8 cellular contexts compared by ENCODE assay signal in genomic region chr19:12733369-12733896, GRCh38. TPM values are rescaled to one million over a fixed set of nuclear protein-coding genes. Genes with fewer than 3 reads are reported as not detected.
A peak's percentile ranks its signal among the peaks of the same experiment; 100 is the strongest.
DNase-seq lines count a peak whose midpoint lies in the region; ATAC-seq, FAIRE-seq and TF ChIP-seq lines count a peak whose summit lies in the region.

No MANE protein-coding gene starts in this region.

- H3K27me3 ChIP-seq in adrenal gland, result no peaks in the 10 kb centered on the region

- no peak for TF ChIP-seq EP300 in A549 (IDR thresholded peaks at IDR 0.05)

- no peak for FAIRE-seq in A549 (lab: Jason Lieb, UNC)

- TF ChIP-seq CTCF in A549 (IDR thresholded peaks at IDR 0.05) (peak; percentile 34), GM12873 (IDR thresholded peaks at IDR 0.05; ENCODE audit: insufficient read depth, low read depth, low read length, missing control alignments) (peak; percentile 77), adrenal gland (IDR thresholded peaks at IDR 0.05) (no peak)

- H3K9me3 ChIP-seq in A549 (no peaks in the 10 kb centered on the region), adrenal gland (replicated peaks in 1 of 3) (no peaks in the 10 kb centered on the region)

- peaks cover 24% of the 10 kb centered on the region for H3K4me1 ChIP-seq in A549
- peaks cover 20 to 36% of the 10 kb centered on the region in 2 donors for H3K4me1 ChIP-seq in adrenal gland (replicated peaks in 1 of 2)

- POLR2A ChIA-PET in A549 (lab: Yijun Ruan, JAX), result interaction anchor here (1.1 to 2.2 kb wide), 3 partner anchors 10 to 52 kb away, joined by 3 to 16 read pairs (median 6); partner anchors contain the start of genes DHPS and TNPO2

- 5% methylated on average over 6 of the region's 6 CpGs for WGBS in A549 (ENCODE audit: missing lambda C conversion rate)
- WGBS in adrenal gland, 4 donors, result 1 to 5% (median 3%) methylated on average over 6 of the region's 6 CpGs

- CTCF ChIA-PET in A549 (lab: Yijun Ruan, JAX), result interaction anchor here (1.4 to 38.2 kb wide), 4 partner anchors 9 to 114 kb away, joined by 4 to 725 read pairs (median 8); partner anchors contain the start of genes HOOK2 and TNPO2

- H3K36me3 ChIP-seq in adrenal gland (replicated peaks in 1 of 2), result peaks cover 0 to 33% of the 10 kb centered on the region in 2 donors

- H3K27ac ChIP-seq in A549 (peak overlapping the region; percentile 88 to 99), adrenal gland (peak overlapping the region in 4 of 5 donors; percentile 74 to 94 (median 86))

- H3K4me3 ChIP-seq in A549 (peak overlapping the region; percentile 97), adrenal gland (peak overlapping the region in 3 of 4 donors; percentile 69 to 89 (median 73))

- no peak for TF ChIP-seq POLR2A in A549 (IDR thresholded peaks at IDR 0.05; ENCODE audit: low read length)
- TF ChIP-seq POLR2A in adrenal gland (IDR thresholded peaks at IDR 0.05), result no peak

- no peak for TF ChIP-seq RAD21 in A549 (conservative IDR thresholded peaks at IDR 0.05 in 1 of 2, IDR thresholded peaks at IDR 0.05 in 1 of 2)

- DNase-seq in A549 (ENCODE audit: low read depth in 1 of 2, low spot score in 1 of 2) (peak; percentile 36 to 59), OCI-M1 (lab: John Stamatoyannopoulos, UW) (peak; percentile 44), adrenal gland (peak in 2 of 7 donors; percentile 32 to 56), kidney glomerular epithelial cell (lab: John Stamatoyannopoulos, UW) (peak; percentile 17), sciatic nerve (ENCODE audit: low spot score) (no peak), DMS79 treated with DMSO at 0.1 percent for 48 hours (lab: John Stamatoyannopoulos, UW) (no peak)
- peak; percentile 40 for DNase-seq in stimulated activated CD8-positive, alpha-beta memory T cell treated with anti-CD3 and anti-CD28 coated beads, Interleukin-4, amount 100 ng/mL, for 24 hours (ENCODE audit: low read depth)

- ATAC-seq in A549 (no peak), sciatic nerve (no peak)

- intact Hi-C loops in adrenal gland (cut with DNase I), result no loop called here
- intact Hi-C loops in sciatic nerve (cut with DNase I), result no loop called here

- peak overlapping the region; percentile 100 for H3K4me2 ChIP-seq in A549

TF ChIP-seq in A549, 52 proteins besides CTCF, POLR2A, EP300 and RAD21:
- no peak for TF ChIP-seq NFE2L2 (conservative IDR thresholded peaks at IDR 0.05; ENCODE audit: low read length)
- no peak for TF ChIP-seq SMC3 (IDR thresholded peaks at IDR 0.05)
- no peak for TF ChIP-seq MAFK (IDR thresholded peaks at IDR 0.05; ENCODE audit: partially characterized antibody)
- no peak for TF ChIP-seq HOXA7 (CRISPR knock-in tag; IDR thresholded peaks at IDR 0.05)
- no peak for TF ChIP-seq EHF (CRISPR knock-in tag; IDR thresholded peaks at IDR 0.05)
- TF ChIP-seq CHD2 (IDR thresholded peaks at IDR 0.05; ENCODE audit: low read length, partially characterized antibody), result no peak
- TF ChIP-seq HOXB5 (CRISPR knock-in tag; IDR thresholded peaks at IDR 0.05), result no peak
- no peak for TF ChIP-seq SREBF2 (IDR thresholded peaks at IDR 0.05)
- no peak for TF ChIP-seq HMGXB4 (CRISPR knock-in tag; IDR thresholded peaks at IDR 0.05; ENCODE audit: borderline replicate concordance)
- no peak for TF ChIP-seq CBX8 (IDR thresholded peaks at IDR 0.05)
- TF ChIP-seq FOXS1 (CRISPR knock-in tag; IDR thresholded peaks at IDR 0.05), result no peak
- no peak for TF ChIP-seq CHD4 (IDR thresholded peaks at IDR 0.05; ENCODE audit: borderline replicate concordance)
- TF ChIP-seq, protein P1, sequence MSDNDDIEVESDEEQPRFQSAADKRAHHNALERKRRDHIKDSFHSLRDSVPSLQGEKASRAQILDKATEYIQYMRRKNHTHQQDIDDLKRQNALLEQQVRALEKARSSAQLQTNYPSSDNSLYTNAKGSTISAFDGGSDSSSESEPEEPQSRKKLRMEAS (IDR thresholded peaks at IDR 0.05), result no peak
- TF ChIP-seq ZNF302 (CRISPR knock-in tag; IDR thresholded peaks at IDR 0.05), result no peak
- no peak for TF ChIP-seq EHMT2 (IDR thresholded peaks at IDR 0.05; ENCODE audit: low read depth)
- no peak for TF ChIP-seq TFCP2L1 (CRISPR knock-in tag; IDR thresholded peaks at IDR 0.05)
- no peak for TF ChIP-seq ZFP36 (IDR thresholded peaks at IDR 0.05; ENCODE audit: borderline replicate concordance, partially characterized antibody)
- no peak for TF ChIP-seq HEYL (CRISPR knock-in tag; IDR thresholded peaks at IDR 0.05)
- TF ChIP-seq, protein P2, sequence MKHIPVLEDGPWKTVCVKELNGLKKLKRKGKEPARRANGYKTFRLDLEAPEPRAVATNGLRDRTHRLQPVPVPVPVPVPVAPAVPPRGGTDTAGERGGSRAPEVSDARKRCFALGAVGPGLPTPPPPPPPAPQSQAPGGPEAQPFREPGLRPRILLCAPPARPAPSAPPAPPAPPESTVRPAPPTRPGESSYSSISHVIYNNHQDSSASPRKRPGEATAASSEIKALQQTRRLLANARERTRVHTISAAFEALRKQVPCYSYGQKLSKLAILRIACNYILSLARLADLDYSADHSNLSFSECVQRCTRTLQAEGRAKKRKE (CRISPR knock-in tag; IDR thresholded peaks at IDR 0.05; ENCODE audit: low read depth), result no peak

RNA-seq across cellular contexts. Expression of gene TRIR, which starts 1.1 kb away (rescaled TPM):
- polyA plus RNA-seq in A549 (2011; rRNA removed) (105 and 137 TPM in 2 replicates), A549 (2017; fragmentation: RNase III; extraction: RNeasy Plus Mini Kit Qiagen cat#74134 plus additional on column Dnase treatment) (144 to 154 TPM (median 152 TPM) in 3 replicates), adrenal gland (100 to 1,000 TPM; 162 to 405 (median 338) TPM)
- polyA plus RNA-seq in A549 (2012; cell fraction: cytosol; rRNA removed), result 255 and 297 TPM in 2 replicates
- polyA plus RNA-seq in A549 (2012; cell fraction: nucleus; rRNA removed), result 128 and 182 TPM in 2 replicates
- polyA minus RNA-seq in A549 (2011; rRNA and poly(A)+ RNA removed), result 25.4 and 34.7 TPM in 2 replicates
- total RNA-seq in adrenal gland (100 to 1,000 TPM; 125 to 423 (median 258) TPM), sciatic nerve (128 TPM)

RNA-seq across cellular contexts. Expression of gene GET3, which starts 3.9 kb away (rescaled TPM):
- polyA plus RNA-seq in A549 (2011; rRNA removed), result 84.9 and 87.0 TPM in 2 replicates
- 190 and 195 TPM in 2 replicates for polyA plus RNA-seq in A549 (2012; cell fraction: cytosol; rRNA removed)
- polyA plus RNA-seq in A549 (2012; cell fraction: nucleus; rRNA removed), result 155 and 164 TPM in 2 replicates
- polyA plus RNA-seq in A549 (2017; fragmentation: RNase III; extraction: RNeasy Plus Mini Kit Qiagen cat#74134 plus additional on column Dnase treatment), result 82.7 to 96.7 TPM (median 91.7 TPM) in 3 replicates
- 63.6 and 71.6 TPM in 2 replicates for polyA minus RNA-seq in A549 (2011; rRNA and poly(A)+ RNA removed)
- total RNA-seq in adrenal gland, result 10 to 100 TPM; 76.1 to 97.7 (median 82.5) TPM
- 10 to 100 TPM; 50.3 to 74.1 (median 56.7) TPM for polyA plus RNA-seq in adrenal gland
- 30.1 TPM for total RNA-seq in sciatic nerve

RNA-seq across cellular contexts. Expression of gene TNPO2, which starts 9.7 kb away (rescaled TPM):
- polyA plus RNA-seq in A549 (2011; rRNA removed), result 33.7 and 38.0 TPM in 2 replicates
- 51.8 and 59.4 TPM in 2 replicates for polyA plus RNA-seq in A549 (2012; cell fraction: cytosol; rRNA removed)
- 257 and 323 TPM in 2 replicates for polyA plus RNA-seq in A549 (2012; cell fraction: nucleus; rRNA removed)
- polyA plus RNA-seq in A549 (2017; fragmentation: RNase III; extraction: RNeasy Plus Mini Kit Qiagen cat#74134 plus additional on column Dnase treatment), result 39.8 to 42.5 TPM (median 41.0 TPM) in 3 replicates
- 153 and 163 TPM in 2 replicates for polyA minus RNA-seq in A549 (2011; rRNA and poly(A)+ RNA removed)
- 100 to 1,000 TPM in 2 of 8 donors, 10 to 100 TPM in 6; 43.4 to 104 (median 79.0) TPM for total RNA-seq in adrenal gland
- 10 to 100 TPM; 43.4 to 99.2 (median 58.4) TPM for polyA plus RNA-seq in adrenal gland
- total RNA-seq in sciatic nerve, result 70.6 TPM

RNA-seq across cellular contexts. Expression of gene BEST2, which starts 18.2 kb away (rescaled TPM):
- polyA plus RNA-seq in A549 (2011; rRNA removed) (not detected in 2 replicates), A549 (2017; fragmentation: RNase III; extraction: RNeasy Plus Mini Kit Qiagen cat#74134 plus additional on column Dnase treatment) (not detected in 3 replicates), adrenal gland (not detected)
- polyA plus RNA-seq in A549 (2012; cell fraction: cytosol; rRNA removed), result 0.03 and 0.04 TPM in 2 replicates
- polyA plus RNA-seq in A549 (2012; cell fraction: nucleus; rRNA removed), result 0.11 TPM in 1 of 2 replicates, not detected in the other
- not detected in 2 replicates for polyA minus RNA-seq in A549 (2011; rRNA and poly(A)+ RNA removed)
- total RNA-seq in adrenal gland (not detected), sciatic nerve (not detected)

RNA-seq across cellular contexts. Expression of gene FBXW9, which starts 37.0 kb away (rescaled TPM):
- polyA plus RNA-seq in A549 (2011; rRNA removed), result 5.7 and 6.9 TPM in 2 replicates
- polyA plus RNA-seq in A549 (2012; cell fraction: cytosol; rRNA removed), result 16.9 and 22.9 TPM in 2 replicates
- polyA plus RNA-seq in A549 (2012; cell fraction: nucleus; rRNA removed), result 38.1 and 46.2 TPM in 2 replicates
- 7.3 to 8.1 TPM (median 8.0 TPM) in 3 replicates for polyA plus RNA-seq in A549 (2017; fragmentation: RNase III; extraction: RNeasy Plus Mini Kit Qiagen cat#74134 plus additional on column Dnase treatment)
- polyA minus RNA-seq in A549 (2011; rRNA and poly(A)+ RNA removed), result 5.1 and 5.9 TPM in 2 replicates
- total RNA-seq in adrenal gland, result 10 to 100 TPM in 4 of 8 donors, 1 to 10 TPM in 4; 6.9 to 14.7 (median 10.6) TPM
- 1 to 10 TPM; 2.1 to 6.8 (median 6.4) TPM for polyA plus RNA-seq in adrenal gland
- 3.6 TPM for total RNA-seq in sciatic nerve

Comparison
In these comparisons a context has a peak if more than half of its experiments do, and no peak if none do; other contexts are left out.
1. DNase-seq: peak in A549 (2 of 2), OCI-M1 (single experiment), kidney glomerular epithelial cell (single experiment) and stimulated activated CD8-positive, alpha-beta memory T cell treated with anti-CD3 and anti-CD28 coated beads, Interleukin-4, amount 100 ng/mL, for 24 hours (single experiment); none in sciatic nerve (single experiment) and DMS79 treated with DMSO at 0.1 percent for 48 hours (single experiment).
2. CTCF ChIP-seq: peak in A549 (single experiment) and GM12873 (single experiment); none in adrenal gland (0 of 6).